8 cellular contexts compared by ENCODE assay signal in the genomic region with DNA sequence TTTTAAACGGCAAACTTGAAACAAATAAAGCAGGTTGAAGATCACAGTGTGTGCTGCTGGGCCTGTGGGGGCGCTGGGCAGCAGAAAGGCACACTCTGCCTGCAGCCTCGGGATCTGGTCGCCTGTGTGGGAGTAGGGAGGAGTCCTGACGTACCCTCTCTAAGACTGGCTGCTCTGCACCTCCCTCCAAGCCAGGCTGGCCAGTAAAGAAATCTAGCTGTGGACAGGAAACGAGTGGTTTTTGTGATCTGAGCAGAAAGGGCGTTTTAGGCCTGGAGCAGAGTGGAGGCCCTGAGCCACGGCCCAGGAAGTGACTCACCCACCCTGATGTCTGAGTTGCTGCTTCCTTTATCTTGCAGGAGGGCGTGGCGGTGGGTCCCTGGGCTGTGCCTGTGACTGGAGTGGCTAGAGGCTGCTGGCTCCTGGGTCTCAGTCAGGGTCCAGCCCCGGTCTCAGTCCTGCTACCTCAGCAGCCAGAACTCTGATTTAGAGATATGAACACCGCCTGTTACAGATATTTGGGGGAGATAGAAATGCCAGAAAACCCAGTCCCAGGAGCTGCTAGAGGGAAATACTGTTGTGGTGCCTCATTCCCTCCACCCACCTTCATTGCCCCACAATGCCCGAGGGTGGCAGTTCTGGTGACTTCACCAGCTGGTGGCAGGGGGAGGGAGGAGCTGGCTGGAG. TPM values are rescaled to one million over a fixed set of nuclear protein-coding genes. Genes with fewer than 3 reads are reported as not detected.
A peak's percentile ranks its signal among the peaks of the same experiment; 100 is the strongest.
DNase-seq lines count a peak whose midpoint lies in the region; ATAC-seq and TF ChIP-seq lines count a peak whose summit lies in the region.

No MANE protein-coding gene starts in this region.

- H3K27me3 Mint-ChIP-seq in Caco-2 (ENCODE audit: insufficient read depth, unreplicated experiment) = peaks cover 2% of the 10 kb centered on the region

- TF ChIP-seq POLR2A in Raji (IDR thresholded peaks at IDR 0.05; ENCODE audit: insufficient read depth, low read depth, low read length) = peak; percentile 60

- DNase-seq in Caco-2 = peak; percentile 92 to 95
- peak; percentile 94 for DNase-seq in activated effector memory CD4-positive, alpha-beta T cell treated with anti-CD3 and anti-CD28 coated beads, Interleukin-2, amount 50 U/mL, for 16 hours
- peak; percentile 99 for DNase-seq in foreskin fibroblast
- DNase-seq in substantia nigra (lab: John Stamatoyannopoulos, UW) = peak in 47 of 49 donors; percentile 5 to 90 (median 53)

- H3K4me1 Mint-ChIP-seq in Caco-2 (ENCODE audit: low read depth, unreplicated experiment) = peaks cover 21% of the 10 kb centered on the region

- peak overlapping the region; percentile 25 for H3K4me3 ChIP-seq in Caco-2 (ENCODE audit: low read depth, low read length)
- peak overlapping the region; percentile 31 to 36 for H3K4me3 ChIP-seq in foreskin fibroblast (ENCODE audit: low read depth in 1 of 2, low read length in 2 of 2)
- peak overlapping the region; percentile 56 to 65 for H3K4me3 ChIP-seq in neutrophil (ENCODE audit: low read depth in 1 of 2, low read length in 1 of 2)

- H3K4me3 Mint-ChIP-seq in Caco-2 (ENCODE audit: unreplicated experiment) = peak overlapping the region; percentile 72

- peak overlapping the region; percentile 100 for H3K27ac ChIP-seq in neutrophil
- H3K27ac ChIP-seq in substantia nigra (ENCODE audit: low read depth, low read length, poor library complexity, severe bottlenecking) = peak overlapping the region; percentile 56

- intact Hi-C loops in Caco-2 (cut with micrococcal nuclease; ENCODE audit: unreplicated experiment) = loop anchor here (1.0 kb wide), 1 partner anchor 13 kb away; no protein-coding TSS in a partner anchor

- CTCF ChIA-PET in Caco-2 (lab: Charles Lee) = interaction anchor here (0.6 to 2.2 kb wide), 6 partner anchors 11 to 80 kb away, joined by 3 to 23 read pairs (median 4); a partner anchor contains a TSS

- BruUV-seq in Caco-2 (replicated peaks; lab: Mats Ljungman, UMichigan) = TSS peak; percentile 96

- H3K27me3 ChIP-seq in Caco-2 (replicated peaks; ENCODE audit: control insufficient read depth, insufficient read depth, low read length) = no peaks in the 10 kb centered on the region
- H3K27me3 ChIP-seq in neutrophil = peaks cover 4% of the 10 kb centered on the region

- ATAC-seq in GM19438 (IDR thresholded peaks at IDR 0.05; ENCODE audit: low read depth, unreplicated experiment) = peak; percentile 97
- peak; percentile 96 for ATAC-seq in HG03571 (IDR thresholded peaks at IDR 0.05; ENCODE audit: unreplicated experiment)

- POLR2A ChIA-PET in Caco-2 (lab: Charles Lee) = interaction anchor here (1.5 to 2.0 kb wide), 3 partner anchors 11 to 62 kb away, joined by 4 to 16 read pairs (median 11); a partner anchor contains a TSS

- no peaks in the 10 kb centered on the region for H3K9me3 Mint-ChIP-seq in Caco-2 (ENCODE audit: unreplicated experiment)

- TF ChIP-seq CTCF in Caco-2 (IDR thresholded peaks at IDR 0.05; ENCODE audit: insufficient read depth in 1 of 2, low read depth in 1 of 2, low read length in 1 of 2, severe bottlenecking in 1 of 2, unreplicated experiment in 1 of 2) (peak; percentile 63 to 80), foreskin fibroblast (IDR thresholded peaks at IDR 0.05; ENCODE audit: low read depth, low read length) (peak; percentile 56), neutrophil (IDR thresholded peaks at IDR 0.05) (peak; percentile 77)

- peak overlapping the region; percentile 96 for H3K27ac Mint-ChIP-seq in Caco-2 (ENCODE audit: unreplicated experiment)

- H3K9me3 ChIP-seq in Caco-2 (no peaks in the 10 kb centered on the region), neutrophil (no peaks in the 10 kb centered on the region)

- H3K36me3 ChIP-seq in Caco-2 (ENCODE audit: control insufficient read depth, insufficient read depth, low read length) = no peaks in the 10 kb centered on the region
- H3K36me3 ChIP-seq in neutrophil = no peaks in the 10 kb centered on the region

- peaks cover 14% of the 10 kb centered on the region for H3K4me1 ChIP-seq in Caco-2
- H3K4me1 ChIP-seq in neutrophil (ENCODE audit: control insufficient read depth in 1 of 2, insufficient read depth in 1 of 2, low read depth in 1 of 2, low read length in 1 of 2) = peaks cover 73 to 75% of the 10 kb centered on the region in 2 experiments

- H3K36me3 Mint-ChIP-seq in Caco-2 (ENCODE audit: insufficient read depth, unreplicated experiment) = peaks cover 14% of the 10 kb centered on the region

RNA-seq across cellular contexts. Expression of a gene that starts 11.3 kb away (rescaled TPM):
- total RNA-seq in Caco-2 (2022) = 364 and 408 TPM in 2 replicates

RNA-seq across cellular contexts. Expression of a gene that starts 40.8 kb away (rescaled TPM):
- total RNA-seq in Caco-2 (2022) = not detected in 2 replicates

RNA-seq across cellular contexts. Expression of a gene that starts 54.4 kb away (rescaled TPM):
- 2,143 and 2,154 TPM in 2 replicates for total RNA-seq in Caco-2 (2022)

Comparison
In these comparisons a context has a peak if more than half of its experiments do, and no peak if none do; other contexts are left out.
1. Peak in every context shown above with its lines: DNase-seq, ATAC-seq, H3K4me3 ChIP-seq and H3K27ac ChIP-seq.